Comparison of ENCODE assay signal across 1 cellular context in genomic region chr11:98495601-98496000, GRCh38.
TF ChIP-seq lines count a peak whose summit lies in the region.

No MANE protein-coding gene starts in this region.

TF ChIP-seq in GM23338, 12 proteins besides CTCF, POLR2A, EP300 and RAD21 (continued from another document):
- TF ChIP-seq ZNF462 (CRISPR knock-in tag; IDR thresholded peaks at IDR 0.05) (no peak), REST (IDR thresholded peaks at IDR 0.05; ENCODE audit: unreplicated experiment) (no peak), ZNF114 (CRISPR knock-in tag; IDR thresholded peaks at IDR 0.05) (no peak), STAT1 (IDR thresholded peaks at IDR 0.05; ENCODE audit: unreplicated experiment) (no peak), ZNF331 (CRISPR knock-in tag; IDR thresholded peaks at IDR 0.05; ENCODE audit: low read depth) (no peak)
